Comparison of ENCODE assay signal across 13 cellular contexts in the genomic region with DNA sequence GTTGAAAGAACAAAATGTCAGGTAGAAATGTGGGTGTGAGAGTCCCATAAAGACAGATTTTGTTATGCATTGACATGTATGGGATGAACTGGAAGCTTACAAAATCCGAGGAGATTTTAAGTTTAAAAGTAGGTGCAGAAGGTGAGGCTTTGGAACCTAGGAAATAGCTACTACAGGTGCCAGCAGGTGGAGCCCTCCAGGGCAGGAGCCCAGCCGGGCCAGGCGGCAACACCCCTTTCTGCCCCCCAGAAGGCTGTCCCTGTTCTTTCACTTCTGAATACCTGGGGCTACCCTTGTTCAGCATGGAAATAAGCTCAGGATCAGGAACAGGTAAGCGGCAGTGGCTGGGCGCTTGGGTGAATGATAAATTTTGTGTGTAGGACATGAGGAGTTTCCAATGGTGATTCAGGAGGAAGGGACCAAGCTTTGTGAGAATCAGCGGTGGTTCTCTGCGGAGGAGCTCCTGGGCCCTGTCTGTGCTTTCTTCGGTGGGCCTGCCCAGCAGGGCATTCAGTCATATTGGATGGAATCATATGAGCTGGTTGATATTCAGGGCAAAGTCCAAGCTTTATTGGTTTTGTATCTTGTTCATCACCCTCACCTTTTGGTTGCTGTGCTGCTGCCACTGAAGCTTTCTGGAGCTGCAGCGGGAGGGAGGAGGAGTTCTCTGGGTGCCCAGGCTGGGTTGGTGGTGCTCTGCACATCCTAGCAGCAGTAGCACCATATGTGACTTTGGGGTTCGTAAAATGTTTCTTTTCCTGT. TPM values are rescaled to one million over a fixed set of nuclear protein-coding genes. Genes with fewer than 3 reads are reported as not detected.
DNase-seq lines count a peak whose midpoint lies in the region; ATAC-seq, FAIRE-seq and TF ChIP-seq lines count a peak whose summit lies in the region.
"Had no signal": no experiment of that assay in that cellular context is flagged by ENCODE, and none has a peak within 500 bp of the region (broad histone marks: within the 10 kb centered on the region; RNA-seq: fewer than 3 reads in every experiment).

No MANE protein-coding gene starts in this region.

- H3K9me3 Mint-ChIP-seq in nephron progenitor cell: no peaks in the 10 kb centered on the region

- TF ChIP-seq CTCF in bronchial epithelial cell (IDR thresholded peaks at IDR 0.05; ENCODE audit: insufficient read depth, low read length, severe bottlenecking) (peak; percentile 71), nephron progenitor cell (IDR thresholded peaks at IDR 0.05) (peak; percentile 7), GM13976 (IDR thresholded peaks at IDR 0.05; ENCODE audit: borderline replicate concordance, control extremely low read depth, extremely low read depth, insufficient read depth, missing control alignments) (no peak)

- no peaks in the 10 kb centered on the region for H3K27me3 ChIP-seq in bronchial epithelial cell (ENCODE audit: control insufficient read depth, insufficient read depth, low read length)
- H3K27me3 ChIP-seq: esophagus muscularis mucosa had no signal

- no peak overlapping the region for H3K4me3 ChIP-seq in bronchial epithelial cell (ENCODE audit: low read depth, low read length)
- H3K4me3 ChIP-seq: esophagus muscularis mucosa, SK-N-MC had no signal

- no peak for FAIRE-seq in bronchial epithelial cell (lab: Jason Lieb, UNC)

- no peak overlapping the region for H3K4me3 Mint-ChIP-seq in nephron progenitor cell

- H3K36me3 ChIP-seq in bronchial epithelial cell (ENCODE audit: control insufficient read depth, insufficient read depth, low read length): no peaks in the 10 kb centered on the region

- DNase-seq in ELF-1 (ENCODE audit: low read depth, low spot score) (peak; percentile 15), HT-29 (ENCODE audit: low spot score) (peak; percentile 29), bronchial epithelial cell (ENCODE audit: low read depth) (peak; percentile 7), nephron progenitor cell (no peak), GM13976 (ENCODE audit: low spot score) (no peak)
- DNase-seq: amniotic stem cell, DMS79 treated with DMSO at 0.1 percent for 48 hours, left ventricle myocardium superior, NCI-H2029 treated with DMSO at 0.1 percent for 48 hours had no signal

- no peaks in the 10 kb centered on the region for H3K4me1 Mint-ChIP-seq in nephron progenitor cell

- ATAC-seq in HG03196 (IDR thresholded peaks at IDR 0.05; ENCODE audit: unreplicated experiment) (no peak), HG03039 (IDR thresholded peaks at IDR 0.05; ENCODE audit: unreplicated experiment) (no peak)
- ATAC-seq: left ventricle myocardium superior had no signal

- H3K27me3 Mint-ChIP-seq in nephron progenitor cell (ENCODE audit: low read depth, poor library complexity): no peaks in the 10 kb centered on the region

- peaks cover 16% of the 10 kb centered on the region for H3K36me3 Mint-ChIP-seq in nephron progenitor cell (ENCODE audit: low read depth)

- H3K27ac Mint-ChIP-seq in nephron progenitor cell: no peak overlapping the region

- in situ Hi-C loops in GM13976 (cut with MboI; ENCODE audit: low sequenced_read_pairs, unreplicated experiment): no loop called here

RNA-seq across cellular contexts. Expression of gene PCBD2, which starts 12.3 kb away (rescaled TPM):
- total RNA-seq in HT-29 (2014; rRNA removed; shearing (Covaris generic)): 6.6 and 7.6 TPM in 2 replicates
- total RNA-seq in bronchial epithelial cell: 6.8 and 6.9 TPM in 2 replicates

RNA-seq across cellular contexts. Expression of gene TXNDC15, which starts 43.1 kb away (rescaled TPM):
- 21.5 and 27.5 TPM in 2 replicates for total RNA-seq in HT-29 (2014; rRNA removed; shearing (Covaris generic))
- total RNA-seq in bronchial epithelial cell: 45.2 and 45.8 TPM in 2 replicates

RNA-seq across cellular contexts. Expression of gene CATSPER3, which starts 50.5 kb away (rescaled TPM):
- not detected in 2 replicates for total RNA-seq in HT-29 (2014; rRNA removed; shearing (Covaris generic))
- under 0.01 and 0.26 TPM in 2 replicates for total RNA-seq in bronchial epithelial cell

Comparison
In these comparisons a context has a peak if more than half of its experiments do, and no peak if none do; other contexts are left out.
1. DNase-seq: peak in ELF-1 (single experiment), HT-29 (single experiment) and bronchial epithelial cell (single experiment); none in nephron progenitor cell (single experiment) and GM13976 (single experiment).